ENCODE assay signal across 21 cellular contexts in genomic region chr1:27127419-27127818, GRCh38. TPM values are rescaled to one million over a fixed set of nuclear protein-coding genes. Genes with fewer than 3 reads are reported as not detected.
A peak's percentile ranks its signal among the peaks of the same experiment; 100 is the strongest.
DNase-seq lines count a peak whose midpoint lies in the region; ATAC-seq, FAIRE-seq and TF ChIP-seq lines count a peak whose summit lies in the region.
"Had no signal": no experiment of that assay in that cellular context is flagged by ENCODE, and none has a peak within 500 bp of the region (broad histone marks: within the 10 kb centered on the region; RNA-seq: fewer than 3 reads in every experiment).

No MANE protein-coding gene starts in this region.

- H2AFZ ChIP-seq in PC-3 (ENCODE audit: low read length): no peak overlapping the region

- TF ChIP-seq CTCF in PC-3 (conservative IDR thresholded peaks at IDR 0.05; ENCODE audit: low read depth, low read length): peak; percentile 47
- peak; percentile 37 for TF ChIP-seq CTCF in chondrocyte (IDR thresholded peaks at IDR 0.05)
- TF ChIP-seq CTCF in osteocyte (IDR thresholded peaks at IDR 0.05): peak; percentile 22
- TF ChIP-seq CTCF in body of pancreas (IDR thresholded peaks at IDR 0.05): no peak
- no peak for TF ChIP-seq CTCF in nephron progenitor cell (IDR thresholded peaks at IDR 0.05)

- H3K4me1 ChIP-seq in BLaER1 treated with 17β-estradiol and CSF1 and Interleukin-3, amounts not matched to agents 10 nM and 100 nM: peaks cover 23 to 80% (median 62%) of the 10 kb centered on the region in 10 experiments
- peaks cover 9% of the 10 kb centered on the region for H3K4me1 ChIP-seq in PC-3 (ENCODE audit: insufficient read depth, low read length)
- H3K4me1 ChIP-seq in body of pancreas: peaks cover 4% of the 10 kb centered on the region
- H3K4me1 ChIP-seq: HAP-1 had no signal

- POLR2A ChIA-PET in PC-3 (lab: Charles Lee; ENCODE audit: unreplicated experiment): no interaction called here

- intact Hi-C loops in PC-3 (cut with micrococcal nuclease) (no loop called here), body of pancreas (cut with DNase I) (no loop called here)

- no peaks in the 10 kb centered on the region for H3K9me3 ChIP-seq in BLaER1 treated with 17β-estradiol and CSF1 and Interleukin-3, amounts not matched to agents 10 nM and 100 nM (replicated peaks in 1 of 11)
- H3K9me3 ChIP-seq in PC-3 (ENCODE audit: low read length) (no peaks in the 10 kb centered on the region), body of pancreas (no peaks in the 10 kb centered on the region)
- H3K9me3 ChIP-seq: gastroesophageal sphincter, HAP-1, Peyer's patch, stomach had no signal

- H3K36me3 Mint-ChIP-seq in chondrocyte (ENCODE audit: low read depth) (peaks cover 4% of the 10 kb centered on the region), osteocyte (ENCODE audit: unreplicated experiment) (peaks cover 2% of the 10 kb centered on the region), nephron progenitor cell (ENCODE audit: low read depth) (no peaks in the 10 kb centered on the region)

- no peak for DNase-seq in PC-3
- no peak for DNase-seq in chondrocyte (ENCODE audit: low spot score)
- no peak for DNase-seq in osteocyte (ENCODE audit: extremely low spot score, unreplicated experiment)
- no peak for DNase-seq in body of pancreas
- no peak for DNase-seq in urothelium cell line (ENCODE audit: low spot score)
- no peak for DNase-seq in NCI-H2227 (lab: John Stamatoyannopoulos, UW; ENCODE audit: unreplicated experiment)
- no peak for DNase-seq in nephron progenitor cell
- DNase-seq: activated CD4-positive, alpha-beta T cell treated with anti-CD3 and anti-CD28 coated beads, Interleukin-2, amount 50 U/mL, for 1 hour; activated naive CD4-positive, alpha-beta T cell treated with Interleukin-2 at 50 U/mL for 16 hours; Calu3; midbrain; NCI-H1105 treated with DMSO at 0.1 percent for 48 hours; NCI-H2171 treated with DMSO at 0.1 percent for 48 hours; Peyer's patch; right cardiac atrium; stomach; SW 1271 had no signal

- no peak for ATAC-seq in PC-3
- no peak for ATAC-seq in body of pancreas
- ATAC-seq: gastroesophageal sphincter, right cardiac atrium had no signal

- 96% methylated on average over 3 of the region's 3 CpGs; no CpG with 5 or more reads in 1 of the 2 donors for WGBS in body of pancreas, 2 donors

- peak overlapping the region in 10 of 11 experiments; percentile 17 to 95 (median 46); a peak in 14 of 22 replicates for H3K4me2 ChIP-seq in BLaER1 treated with 17β-estradiol and CSF1 and Interleukin-3, amounts not matched to agents 10 nM and 100 nM
- H3K4me2 ChIP-seq in PC-3 (ENCODE audit: low read length): no peak overlapping the region

- peaks cover 0 to 64% (median 22%) of the 10 kb centered on the region in 11 experiments; a peak in 18 of 22 replicates for H3K36me3 ChIP-seq in BLaER1 treated with 17β-estradiol and CSF1 and Interleukin-3, amounts not matched to agents 10 nM and 100 nM
- H3K36me3 ChIP-seq in PC-3 (ENCODE audit: low read depth, low read length): peaks cover 4% of the 10 kb centered on the region; the same call in 1 of the 2 replicates
- H3K36me3 ChIP-seq in body of pancreas (replicated peaks in 1 of 2; ENCODE audit: insufficient read depth in 1 of 2, low read depth in 2 of 2): no peaks in the 10 kb centered on the region
- H3K36me3 ChIP-seq: HAP-1, Peyer's patch had no signal

- BruUV-seq in PC-3 (replicated peaks; lab: Mats Ljungman, UMichigan): no TSS peak

- no peak for TF ChIP-seq POLR2A in body of pancreas (IDR thresholded peaks at IDR 0.05)

- no peaks in the 10 kb centered on the region for H3K9me3 Mint-ChIP-seq in chondrocyte (ENCODE audit: low read depth)
- no peaks in the 10 kb centered on the region for H3K9me3 Mint-ChIP-seq in osteocyte (ENCODE audit: unreplicated experiment)
- H3K9me3 Mint-ChIP-seq in nephron progenitor cell: no peaks in the 10 kb centered on the region
- H3K9me3 Mint-ChIP-seq: dendritic cell treated with granulocyte-macrophage colony-stimulating factor and Interleukin-4, amounts not matched to agents 40 ng/mL and 50 ng/mL, for 4 days had no signal

- FAIRE-seq in urothelium cell line (lab: Jason Lieb, UNC): no peak

- CTCF ChIA-PET in PC-3 (lab: Charles Lee): interaction anchor here (0.7 kb wide), 1 partner anchor 8 kb away, joined by 4 read pairs; no protein-coding TSS in a partner anchor

- no peaks in the 10 kb centered on the region for H3K9me2 ChIP-seq in PC-3 (replicated peaks; ENCODE audit: low read length)

- no peaks in the 10 kb centered on the region for H3F3A ChIP-seq in PC-3 (ENCODE audit: low read length, unreplicated experiment)

- peak overlapping the region in 9 of 11 experiments; percentile 13 to 61 (median 42); a peak in 10 of 22 replicates for H3K27ac ChIP-seq in BLaER1 treated with 17β-estradiol and CSF1 and Interleukin-3, amounts not matched to agents 10 nM and 100 nM
- H3K27ac ChIP-seq in PC-3 (ENCODE audit: low read length) (no peak overlapping the region), body of pancreas (no peak overlapping the region)
- H3K27ac ChIP-seq: gastroesophageal sphincter, Peyer's patch had no signal

- H3K27ac Mint-ChIP-seq in chondrocyte (ENCODE audit: unreplicated experiment) (no peak overlapping the region), osteocyte (ENCODE audit: unreplicated experiment) (no peak overlapping the region), nephron progenitor cell (no peak overlapping the region)
- H3K27ac Mint-ChIP-seq: dendritic cell treated with granulocyte-macrophage colony-stimulating factor and Interleukin-4, amounts not matched to agents 40 ng/mL and 50 ng/mL, for 4 days had no signal

- no peak overlapping the region for H3K4me3 Mint-ChIP-seq in chondrocyte (ENCODE audit: unreplicated experiment)
- H3K4me3 Mint-ChIP-seq in osteocyte (ENCODE audit: unreplicated experiment): no peak overlapping the region
- H3K4me3 Mint-ChIP-seq in nephron progenitor cell: no peak overlapping the region
- H3K4me3 Mint-ChIP-seq: dendritic cell treated with granulocyte-macrophage colony-stimulating factor and Interleukin-4, amounts not matched to agents 40 ng/mL and 50 ng/mL, for 4 days had no signal

- H3K27me3 Mint-ChIP-seq in chondrocyte (ENCODE audit: low read depth) (no peaks in the 10 kb centered on the region), osteocyte (ENCODE audit: unreplicated experiment) (no peaks in the 10 kb centered on the region), nephron progenitor cell (ENCODE audit: low read depth, poor library complexity) (no peaks in the 10 kb centered on the region)
- H3K27me3 Mint-ChIP-seq: dendritic cell treated with granulocyte-macrophage colony-stimulating factor and Interleukin-4, amounts not matched to agents 40 ng/mL and 50 ng/mL, for 4 days had no signal

- H3K4me1 Mint-ChIP-seq in chondrocyte (ENCODE audit: low read depth) (peaks cover 19% of the 10 kb centered on the region), osteocyte (ENCODE audit: unreplicated experiment) (peaks cover 16% of the 10 kb centered on the region), nephron progenitor cell (peaks cover 55% of the 10 kb centered on the region)

- peaks cover 0 to 31% (median 2%) of the 10 kb centered on the region in 11 experiments; a peak in 8 of 22 replicates for H4K20me1 ChIP-seq in BLaER1 treated with 17β-estradiol and CSF1 and Interleukin-3, amounts not matched to agents 10 nM and 100 nM
- H4K20me1 ChIP-seq in PC-3 (ENCODE audit: low read length): no peaks in the 10 kb centered on the region

- peaks cover 9% of the 10 kb centered on the region for H3K79me2 ChIP-seq in PC-3 (ENCODE audit: low read length)

- H3K9ac ChIP-seq in BLaER1 treated with 17β-estradiol and CSF1 and Interleukin-3, amounts not matched to agents 10 nM and 100 nM: peak overlapping the region in 5 of 11 experiments; percentile 14 to 49 (median 22); a peak in 2 of 22 replicates
- no peak overlapping the region for H3K9ac ChIP-seq in PC-3 (ENCODE audit: low read length)

- no peak overlapping the region for H3K4me3 ChIP-seq in BLaER1 treated with 17β-estradiol and CSF1 and Interleukin-3, amounts not matched to agents 10 nM and 100 nM
- no peak overlapping the region for H3K4me3 ChIP-seq in PC-3 (ENCODE audit: low read length)
- no peak overlapping the region for H3K4me3 ChIP-seq in body of pancreas
- H3K4me3 ChIP-seq: gastroesophageal sphincter, HAP-1, Peyer's patch, stomach had no signal

- no peaks in the 10 kb centered on the region for H3K27me3 ChIP-seq in BLaER1 treated with 17β-estradiol and CSF1 and Interleukin-3, amounts not matched to agents 10 nM and 100 nM
- H3K27me3 ChIP-seq in PC-3 (ENCODE audit: low read length) (no peaks in the 10 kb centered on the region), body of pancreas (no peaks in the 10 kb centered on the region)
- H3K27me3 ChIP-seq: gastroesophageal sphincter, Peyer's patch, stomach had no signal

RNA-seq across cellular contexts. Expression of gene SLC9A1, which starts 27.5 kb away (rescaled TPM):
- total RNA-seq in PC-3 (2014; rRNA removed): 25.2 and 26.4 TPM in 2 replicates
- total RNA-seq in chondrocyte: 53.9 to 55.4 TPM (median 54.6 TPM) in 3 replicates
- total RNA-seq in osteocyte: 32.5 and 34.2 TPM in 2 replicates
- total RNA-seq in body of pancreas: 1 to 10 TPM; 6.9 to 7.8 TPM

Comparison
In these comparisons a context has a peak if more than half of its experiments do, and no peak if none do; other contexts are left out.
1. H3K27ac ChIP-seq: peak in BLaER1 treated with 17β-estradiol and CSF1 and Interleukin-3, amounts not matched to agents 10 nM and 100 nM (9 of 11); none in PC-3 (single experiment) and body of pancreas (0 of 4).
2. CTCF ChIP-seq: peak in PC-3 (single experiment), chondrocyte (single experiment) and osteocyte (single experiment); none in body of pancreas (0 of 7) and nephron progenitor cell (single experiment).